Comparison of ENCODE assay signal across 8 cellular contexts in genomic region chr1:154995301-154995983, GRCh38. TPM values are rescaled to one million over a fixed set of nuclear protein-coding genes. Genes with fewer than 3 reads are reported as not detected.
DNase-seq lines count a peak whose midpoint lies in the region; ATAC-seq and TF ChIP-seq lines count a peak whose summit lies in the region.
"Not testable (repeated sequence)": the region's sequence is repeated elsewhere in the genome, so short reads cannot be mapped to it uniquely, and the experiment has no call there.

No MANE protein-coding gene starts in this region.

- H3K4me3 ChIP-seq in GM06990 (replicated peaks; ENCODE audit: low read depth, low read length); NB4 (ENCODE audit: low read depth, low read length): not testable (repeated sequence)

- POLR2A ChIA-PET in RWPE1 (lab: Yijun Ruan, JAX; ENCODE audit: low non-redundant PET), result interaction anchor here (0.7 kb wide), 1 partner anchor 11 kb away, joined by 3 read pairs; no protein-coding TSS in a partner anchor

- H3K36me3 Mint-ChIP-seq in activated naive CD8-positive, alpha-beta T cell treated with anti-CD3 and anti-CD28 coated beads, Interleukin-2, amount 50 U/mL, for 24 hours (ENCODE audit: low read depth), result not testable (repeated sequence)

- peak overlapping the region; percentile 71 for H3K27ac ChIP-seq in RWPE1

- H3K4me1 Mint-ChIP-seq in activated naive CD8-positive, alpha-beta T cell treated with anti-CD3 and anti-CD28 coated beads, Interleukin-2, amount 50 U/mL, for 24 hours, result peaks cover 32% of the 10 kb centered on the region

- not testable (repeated sequence) for H3K9me3 Mint-ChIP-seq in activated naive CD8-positive, alpha-beta T cell treated with anti-CD3 and anti-CD28 coated beads, Interleukin-2, amount 50 U/mL, for 24 hours

- peak; percentile 41 for TF ChIP-seq CTCF in GM06990 (IDR thresholded peaks at IDR 0.05; ENCODE audit: insufficient read depth, low read length, poor library complexity, severe bottlenecking)
- TF ChIP-seq CTCF in NB4 (IDR thresholded peaks at IDR 0.05; ENCODE audit: low read depth, low read length), result peak; percentile 25
- peak; percentile 54 for TF ChIP-seq CTCF in RWPE1 (conservative IDR thresholded peaks at IDR 0.05; ENCODE audit: low read depth)

- H3K27me3 ChIP-seq in GM06990 (replicated peaks; ENCODE audit: control insufficient read depth, insufficient read depth, low read length), result not testable (repeated sequence)

- not testable (repeated sequence) for H3K27ac Mint-ChIP-seq in activated naive CD8-positive, alpha-beta T cell treated with anti-CD3 and anti-CD28 coated beads, Interleukin-2, amount 50 U/mL, for 24 hours

- not testable (repeated sequence) for H3K4me3 Mint-ChIP-seq in activated naive CD8-positive, alpha-beta T cell treated with anti-CD3 and anti-CD28 coated beads, Interleukin-2, amount 50 U/mL, for 24 hours

- intact Hi-C loops in sciatic nerve (cut with DNase I), result loop anchor here (2.0 kb wide), 1 partner anchor 33 kb away; no protein-coding TSS in a partner anchor

- not testable (repeated sequence) for H3K36me3 ChIP-seq in GM06990 (ENCODE audit: control insufficient read depth, insufficient read depth, low read length)

- DNase-seq in AG08395 (ENCODE audit: low spot score) (peak; percentile 83), NB4 (ENCODE audit: low read depth) (peak; percentile 67), erythroblast (lab: John Stamatoyannopoulos, UW) (peak; percentile 73 to 85), left lobe of liver (ENCODE audit: low spot score) (peak; percentile 60), sciatic nerve (ENCODE audit: low spot score) (peak; percentile 79)
- not testable (repeated sequence) for DNase-seq in GM06990 (ENCODE audit: extremely low read depth, insufficient read length); RWPE1 (ENCODE audit: low spot score)
- DNase-seq in activated naive CD8-positive, alpha-beta T cell treated with anti-CD3 and anti-CD28 coated beads, Interleukin-2, amount 50 U/mL, for 24 hours, result peak; percentile 38

- ATAC-seq in activated naive CD8-positive, alpha-beta T cell treated with anti-CD3 and anti-CD28 coated beads, Interleukin-2, amount 50 U/mL, for 24 hours; sciatic nerve: not testable (repeated sequence)
- peak; percentile 47 for ATAC-seq in left lobe of liver

- CTCF ChIA-PET in RWPE1 (lab: Yijun Ruan, JAX), result interaction anchor here (0.6 to 5.0 kb wide), 5 partner anchors 11 to 128 kb away, joined by 3 to 22 read pairs (median 6); no protein-coding TSS in a partner anchor

- not testable (repeated sequence) for TF ChIP-seq POLR2A in NB4 (IDR thresholded peaks at IDR 0.05; ENCODE audit: extremely low read depth, insufficient read length); erythroblast (IDR thresholded peaks at IDR 0.05; ENCODE audit: low read length)

- not testable (repeated sequence) for H3K27me3 Mint-ChIP-seq in activated naive CD8-positive, alpha-beta T cell treated with anti-CD3 and anti-CD28 coated beads, Interleukin-2, amount 50 U/mL, for 24 hours

RNA-seq across cellular contexts. Expression of gene LENEP, which starts 2.1 kb away (rescaled TPM):
- total RNA-seq in left lobe of liver, result not detected
- total RNA-seq in sciatic nerve, result not detected

RNA-seq across cellular contexts. Expression of gene ZBTB7B, which starts 7.2 kb away (rescaled TPM):
- total RNA-seq in left lobe of liver, result 89.5 TPM
- 45.3 TPM for total RNA-seq in sciatic nerve

RNA-seq across cellular contexts. Expression of gene FLAD1, which starts 12.3 kb away (rescaled TPM):
- total RNA-seq in left lobe of liver (21.9 TPM), sciatic nerve (24.3 TPM)

RNA-seq across cellular contexts. Expression of gene CKS1B, which starts 21.0 kb away (rescaled TPM):
- total RNA-seq in left lobe of liver (14.2 TPM), sciatic nerve (31.7 TPM)

RNA-seq across cellular contexts. Expression of gene SHC1, which starts 24.9 kb away (rescaled TPM):
- 43.0 TPM for total RNA-seq in left lobe of liver
- total RNA-seq in sciatic nerve, result 92.5 TPM
